25 cellular contexts compared by ENCODE assay signal in genomic region chr18:45173799-45174519, GRCh38.
A peak's percentile ranks its signal among the peaks of the same experiment; 100 is the strongest.
DNase-seq lines count a peak whose midpoint lies in the region; ATAC-seq and TF ChIP-seq lines count a peak whose summit lies in the region.
"Had no signal": no experiment of that assay in that cellular context is flagged by ENCODE, and none has a peak within 500 bp of the region (broad histone marks: within the 10 kb centered on the region; RNA-seq: fewer than 3 reads in every experiment).

No MANE protein-coding gene starts in this region.

- CTCF ChIA-PET in activated CD8-positive, alpha-beta memory T cell treated with anti-CD3 and anti-CD28 coated beads, Interleukin-2, amount 10 ng/mL, durations not matched to agents 7 days and 5 days (lab: Charles Lee) = no interaction called here

- DNase-seq in activated CD8-positive, alpha-beta memory T cell treated with anti-CD3 and anti-CD28 coated beads, Interleukin-2, amount 10 ng/mL, durations not matched to agents 7 days and 5 days = no peak
- DNase-seq in activated CD8-positive, alpha-beta memory T cell treated with anti-CD3 and anti-CD28 coated beads for 24 hours = no peak
- no peak for DNase-seq in activated naive CD4-positive, alpha-beta T cell treated with anti-CD3 and anti-CD28 coated beads, Interleukin-2, amount 50 U/mL, for 72 hours (ENCODE audit: low spot score in 2 of 2)
- DNase-seq in dedifferentiated amniotic fluid mesenchymal stem cell (ENCODE audit: extremely low spot score) (no peak), Right ventricle myocardium superior (no peak)
- DNase-seq: 8988T; activated CD4-positive, alpha-beta memory T cell treated with anti-CD3 and anti-CD28 coated beads, Interleukin-2, amount 10 ng/mL, durations not matched to agents 7 days and 5 days; activated naive CD8-positive, alpha-beta T cell treated with anti-CD3 and anti-CD28 coated beads, Interleukin-2, amount 10 ng/mL, durations not matched to agents 7 days and 5 days; brain microvascular endothelial cell; cortex of kidney; HFFc6; mesendoderm; NCI-H1105 treated with DMSO at 0.1 percent for 48 hours; PC-3; spleen; stimulated activated CD8-positive, alpha-beta memory T cell treated with anti-CD3 and anti-CD28 coated beads, Interleukin-4, amount 100 ng/mL, for 48 hours; testis had no signal

- H3K9me3 ChIP-seq in Loucy (ENCODE audit: insufficient read depth, low read depth, low read length) = no peaks in the 10 kb centered on the region
- H3K9me3 ChIP-seq: BLaER1, SJSA1, spleen, testis had no signal

- no peaks in the 10 kb centered on the region for H3K79me2 ChIP-seq in Loucy (ENCODE audit: insufficient read depth, low read length)
- H3K79me2 ChIP-seq: hepatocyte had no signal

- no peaks in the 10 kb centered on the region for H3K9me3 Mint-ChIP-seq in activated CD8-positive, alpha-beta memory T cell treated with anti-CD3 and anti-CD28 coated beads, Interleukin-2, amount 10 ng/mL, durations not matched to agents 7 days and 5 days (ENCODE audit: low read depth)
- peaks cover 0 to 8% of the 10 kb centered on the region in 2 donors for H3K9me3 Mint-ChIP-seq in activated naive CD4-positive, alpha-beta T cell treated with anti-CD3 and anti-CD28 coated beads, Interleukin-2, amount 50 U/mL, for 72 hours
- H3K9me3 Mint-ChIP-seq: activated CD4-positive, alpha-beta memory T cell treated with anti-CD3 and anti-CD28 coated beads, Interleukin-2, amount 10 ng/mL, durations not matched to agents 7 days and 5 days; activated naive CD8-positive, alpha-beta T cell treated with anti-CD3 and anti-CD28 coated beads, Interleukin-2, amount 10 ng/mL, durations not matched to agents 7 days and 5 days; HFFc6; natural killer cell treated with Interleukin-12 subunit alpha and Interleukin-12 subunit beta and Interleukin-15 and Interleukin-18, amount 100 ng/mL, for 72 hours had no signal

- peaks cover 17% of the 10 kb centered on the region for H3K4me1 Mint-ChIP-seq in activated CD8-positive, alpha-beta memory T cell treated with anti-CD3 and anti-CD28 coated beads, Interleukin-2, amount 10 ng/mL, durations not matched to agents 7 days and 5 days

- H2AFZ ChIP-seq in Loucy (ENCODE audit: low read length) = 0 out of 2 replicates have a peak overlapping the region, but pooled peaks have one; percentile 12
- H2AFZ ChIP-seq: hepatocyte had no signal

- peaks cover 1% of the 10 kb centered on the region for H3K36me3 Mint-ChIP-seq in activated CD8-positive, alpha-beta memory T cell treated with anti-CD3 and anti-CD28 coated beads, Interleukin-2, amount 10 ng/mL, durations not matched to agents 7 days and 5 days
- no peaks in the 10 kb centered on the region for H3K36me3 Mint-ChIP-seq in activated naive CD4-positive, alpha-beta T cell treated with anti-CD3 and anti-CD28 coated beads, Interleukin-2, amount 50 U/mL, for 72 hours
- H3K36me3 Mint-ChIP-seq: activated naive CD8-positive, alpha-beta T cell treated with anti-CD3 and anti-CD28 coated beads, Interleukin-2, amount 10 ng/mL, durations not matched to agents 7 days and 5 days had no signal

- H4K20me1 ChIP-seq in Loucy (ENCODE audit: insufficient read depth, low read length, poor library complexity, severe bottlenecking) = no peaks in the 10 kb centered on the region
- H4K20me1 ChIP-seq: BLaER1 had no signal

- intact Hi-C loops in Right ventricle myocardium superior (cut with DNase I) = no loop called here

- peak; percentile 61 for ATAC-seq in activated CD8-positive, alpha-beta memory T cell treated with anti-CD3 and anti-CD28 coated beads, Interleukin-2, amount 10 ng/mL, durations not matched to agents 7 days and 5 days
- peak; percentile 75 for ATAC-seq in HG02981 (IDR thresholded peaks at IDR 0.05; ENCODE audit: unreplicated experiment)
- ATAC-seq in HG02885 (IDR thresholded peaks at IDR 0.05; ENCODE audit: poor library complexity, unreplicated experiment) = no peak
- no peak for ATAC-seq in activated naive CD4-positive, alpha-beta T cell treated with anti-CD3 and anti-CD28 coated beads, Interleukin-2, amount 50 U/mL, for 72 hours
- no peak for ATAC-seq in Right ventricle myocardium superior (ENCODE audit: poor library complexity)
- ATAC-seq: PC-3 had no signal

- peaks cover 38% of the 10 kb centered on the region for H3K4me1 ChIP-seq in Loucy (ENCODE audit: insufficient read depth, low read length, poor library complexity, severe bottlenecking)
- H3K4me1 ChIP-seq: BLaER1, testis had no signal

- no peak overlapping the region for H3K27ac Mint-ChIP-seq in activated CD8-positive, alpha-beta memory T cell treated with anti-CD3 and anti-CD28 coated beads, Interleukin-2, amount 10 ng/mL, durations not matched to agents 7 days and 5 days
- H3K27ac Mint-ChIP-seq in activated naive CD4-positive, alpha-beta T cell treated with anti-CD3 and anti-CD28 coated beads, Interleukin-2, amount 50 U/mL, for 72 hours = no peak overlapping the region
- H3K27ac Mint-ChIP-seq: activated CD4-positive, alpha-beta memory T cell treated with anti-CD3 and anti-CD28 coated beads, Interleukin-2, amount 10 ng/mL, durations not matched to agents 7 days and 5 days; activated naive CD8-positive, alpha-beta T cell treated with anti-CD3 and anti-CD28 coated beads, Interleukin-2, amount 10 ng/mL, durations not matched to agents 7 days and 5 days; HFFc6; natural killer cell treated with Interleukin-12 subunit alpha and Interleukin-12 subunit beta and Interleukin-15 and Interleukin-18, amount 100 ng/mL, for 72 hours had no signal

- H3K4me3 Mint-ChIP-seq in activated CD8-positive, alpha-beta memory T cell treated with anti-CD3 and anti-CD28 coated beads, Interleukin-2, amount 10 ng/mL, durations not matched to agents 7 days and 5 days = no peak overlapping the region
- H3K4me3 Mint-ChIP-seq: activated CD4-positive, alpha-beta memory T cell treated with anti-CD3 and anti-CD28 coated beads, Interleukin-2, amount 10 ng/mL, durations not matched to agents 7 days and 5 days; activated naive CD8-positive, alpha-beta T cell treated with anti-CD3 and anti-CD28 coated beads, Interleukin-2, amount 10 ng/mL, durations not matched to agents 7 days and 5 days; HFFc6; natural killer cell treated with Interleukin-12 subunit alpha and Interleukin-12 subunit beta and Interleukin-15 and Interleukin-18, amount 100 ng/mL, for 72 hours had no signal

- H3K27me3 ChIP-seq in Loucy (ENCODE audit: insufficient read depth, low read length, poor library complexity, severe bottlenecking) = no peaks in the 10 kb centered on the region
- H3K27me3 ChIP-seq: BLaER1, brain microvascular endothelial cell, hepatocyte, SJSA1, spleen, testis had no signal

- H3K4me3 ChIP-seq in Loucy (ENCODE audit: low read length, poor library complexity, severe bottlenecking) = no peak overlapping the region
- H3K4me3 ChIP-seq: BLaER1, hepatocyte, SJSA1, spleen, testis had no signal

- peaks cover 30% of the 10 kb centered on the region for H3K27me3 Mint-ChIP-seq in activated CD8-positive, alpha-beta memory T cell treated with anti-CD3 and anti-CD28 coated beads, Interleukin-2, amount 10 ng/mL, durations not matched to agents 7 days and 5 days

- H3K9me2 ChIP-seq in Loucy (replicated peaks; ENCODE audit: low read depth, low read length) = no peaks in the 10 kb centered on the region

- peak overlapping the region; percentile 46 for H3K4me2 ChIP-seq in Loucy (ENCODE audit: low read depth, low read length, poor library complexity, severe bottlenecking)
- H3K4me2 ChIP-seq: BLaER1, hepatocyte, KMS-11 had no signal

- H3K9ac ChIP-seq in Loucy (ENCODE audit: low read depth, low read length, poor library complexity, severe bottlenecking) = no peak overlapping the region
- H3K9ac ChIP-seq: BLaER1, KMS-11 had no signal

- TF ChIP-seq CTCF in Loucy (conservative IDR thresholded peaks at IDR 0.05; ENCODE audit: low read length) = no peak

- no peaks in the 10 kb centered on the region for H3K36me3 ChIP-seq in Loucy (ENCODE audit: insufficient read depth, low read length)
- H3K36me3 ChIP-seq: BLaER1, brain microvascular endothelial cell, SJSA1, spleen had no signal

- no peaks in the 10 kb centered on the region for H3F3A ChIP-seq in Loucy (ENCODE audit: low read depth)

Comparison
In these comparisons a context has a peak if more than half of its experiments do, and no peak if none do; other contexts are left out.
1. ATAC-seq: peak in activated CD8-positive, alpha-beta memory T cell treated with anti-CD3 and anti-CD28 coated beads, Interleukin-2, amount 10 ng/mL, durations not matched to agents 7 days and 5 days (single experiment) and HG02981 (single experiment); none in HG02885 (single experiment), activated naive CD4-positive, alpha-beta T cell treated with anti-CD3 and anti-CD28 coated beads, Interleukin-2, amount 50 U/mL, for 72 hours (0 of 2) and Right ventricle myocardium superior (single experiment).